In the genomic region with DNA sequence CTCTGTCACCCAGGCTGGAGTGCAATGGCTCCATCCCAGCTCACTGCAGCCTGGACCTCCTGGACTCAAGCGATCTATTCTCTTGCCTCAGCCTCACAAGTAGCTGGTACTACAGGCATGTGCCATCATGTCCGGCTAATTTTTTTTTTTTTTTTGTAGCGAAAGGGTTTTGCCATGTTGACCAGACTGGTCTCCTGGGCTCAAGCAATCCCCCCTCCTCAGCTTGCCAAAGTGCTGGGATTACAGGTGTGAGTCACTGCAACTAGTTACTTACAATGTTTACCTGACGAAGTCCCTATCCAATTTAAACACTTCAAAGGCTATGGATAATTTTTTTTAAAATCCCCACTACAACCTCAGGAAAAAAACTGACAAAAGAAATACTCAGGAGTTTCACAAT, we compare ENCODE assay signal across 11 cellular contexts. TPM values are rescaled to one million over a fixed set of nuclear protein-coding genes. Genes with fewer than 3 reads are reported as not detected.
DNase-seq lines count a peak whose midpoint lies in the region; ATAC-seq, FAIRE-seq and TF ChIP-seq lines count a peak whose summit lies in the region.
"Had no signal": no experiment of that assay in that cellular context is flagged by ENCODE, and none has a peak within 500 bp of the region (broad histone marks: within the 10 kb centered on the region; RNA-seq: fewer than 3 reads in every experiment).

No MANE protein-coding gene starts in this region.

- ATAC-seq in GM12878, result no peak
- no peak for ATAC-seq in natural killer cell treated with Interleukin-12 subunit alpha and Interleukin-12 subunit beta and Interleukin-15 and Interleukin-18, amount 100 ng/mL, for 72 hours
- ATAC-seq in GM18519 (IDR thresholded peaks at IDR 0.05; ENCODE audit: low FRiP score, unreplicated experiment), result no peak
- ATAC-seq in HG03565 (IDR thresholded peaks at IDR 0.05; ENCODE audit: unreplicated experiment), result no peak

- peaks cover 13% of the 10 kb centered on the region for H3K36me3 Mint-ChIP-seq in natural killer cell treated with Interleukin-12 subunit alpha and Interleukin-12 subunit beta and Interleukin-15 and Interleukin-18, amount 100 ng/mL, for 72 hours

- no peaks in the 10 kb centered on the region for H3K9me3 ChIP-seq in ES-I3 (ENCODE audit: control insufficient read depth, insufficient read depth, low read length)
- H3K9me3 ChIP-seq in GM12878 (replicated peaks; ENCODE audit: control insufficient read depth, insufficient read depth, low read length), result no peaks in the 10 kb centered on the region; the same call in 2 of the 3 replicates
- H3K9me3 ChIP-seq: testis had no signal

- TF ChIP-seq EP300 in GM12878 (IDR thresholded peaks at IDR 0.05; ENCODE audit: borderline replicate concordance in 1 of 2, control insufficient read depth in 1 of 2, low read depth in 2 of 2, low read length in 2 of 2), result no peak

- H3K79me2 ChIP-seq in GM12878 (ENCODE audit: control insufficient read depth, insufficient read depth, low read length), result peaks cover 43% of the 10 kb centered on the region

- no peaks in the 10 kb centered on the region for H3K9me3 Mint-ChIP-seq in natural killer cell treated with Interleukin-12 subunit alpha and Interleukin-12 subunit beta and Interleukin-15 and Interleukin-18, amount 100 ng/mL, for 72 hours

- peak overlapping the region; percentile 97 to 100 for H3K27ac Mint-ChIP-seq in natural killer cell treated with Interleukin-12 subunit alpha and Interleukin-12 subunit beta and Interleukin-15 and Interleukin-18, amount 100 ng/mL, for 72 hours

- H4K20me1 ChIP-seq in GM12878 (ENCODE audit: control insufficient read depth, insufficient read depth), result no peaks in the 10 kb centered on the region

- H3K4me3 ChIP-seq in Jurkat, Clone E6-1 (ENCODE audit: low read length), result peak overlapping the region; percentile 97; the same call in 1 of the 2 replicates
- peak overlapping the region; percentile 76; the same call in 1 of the 2 replicates for H3K4me3 ChIP-seq in GM12878

- peaks cover 24 to 29% of the 10 kb centered on the region in 2 donors for H3K4me1 Mint-ChIP-seq in natural killer cell treated with Interleukin-12 subunit alpha and Interleukin-12 subunit beta and Interleukin-15 and Interleukin-18, amount 100 ng/mL, for 72 hours (ENCODE audit: low read depth in 2 of 2)

- TF ChIP-seq RAD21 in GM12878 (IDR thresholded peaks at IDR 0.05; ENCODE audit: insufficient read depth, low read depth, low read length), result no peak

- in situ Hi-C loops in GM12878 (cut with MboI), result no loop called here

- no TSS peak for BruUV-seq in GM12878 (replicated peaks; lab: Mats Ljungman, UMichigan)

- H2AFZ ChIP-seq in GM12878 (ENCODE audit: control insufficient read depth, low read depth, low read length), result no peak overlapping the region

- POLR2A ChIA-PET in GM12878 (lab: Charles Lee), result interaction anchor here (0.6 to 0.7 kb wide), 2 partner anchors 228 to 405 kb away, joined by 3 read pairs; no protein-coding TSS in a partner anchor

- RAD21 ChIA-PET in GM12878 (lab: Charles Lee; ENCODE audit: unreplicated experiment), result interaction anchor here (0.7 to 4.0 kb wide), 7 partner anchors 17 to 522 kb away, joined by 3 to 21 read pairs (median 4); partner anchors contain the start of genes GLIPR1L1 and PHLDA1

- no peak for FAIRE-seq in GM12878 (lab: Jason Lieb, UNC)

- CTCF ChIA-PET in GM12878 (lab: Yijun Ruan, JAX), result interaction anchor here (1.2 to 6.6 kb wide), 2 partner anchors 17 to 27 kb away, joined by 4 to 137 read pairs; partner anchors contain the start of gene GLIPR1

- H3K4me2 ChIP-seq in GM12878 (ENCODE audit: control insufficient read depth, insufficient read depth), result peak overlapping the region; percentile 80

- 89% methylated on average over 3 of the region's 4 CpGs for WGBS in GM12878 (ENCODE audit: insufficient coverage, insufficient replicate concordance, low lambda C conversion rate, missing lambda C conversion rate)

- no peak for TF ChIP-seq CTCF in GM12878 (IDR thresholded peaks at IDR 0.05 in 2 of 3, conservative IDR thresholded peaks at IDR 0.05 in 1 of 3; ENCODE audit: control insufficient read depth in 2 of 3, extremely low read depth in 1 of 3, insufficient read depth in 1 of 3, low read depth in 3 of 3, low read length in 3 of 3)

- TF ChIP-seq POLR2A in GM12878 (IDR thresholded peaks at IDR 0.05; ENCODE audit: low read depth, low read length), result no peak

- no peak overlapping the region for H3K27ac ChIP-seq in GM12878 (ENCODE audit: control insufficient read depth, insufficient read depth)
- H3K27ac ChIP-seq: testis had no signal

- SMC1A ChIA-PET in GM12878 (lab: Charles Lee; ENCODE audit: uncharacterized antibody, unreplicated experiment), result interaction anchor here (0.7 to 3.8 kb wide), 4 partner anchors 18 to 1078 kb away, joined by 3 to 58 read pairs (median 11); partner anchors contain the start of gene GLIPR1

- intact Hi-C loops in GM12878 (cut with micrococcal nuclease; ENCODE audit: unreplicated experiment), result loop anchor here (5.0 kb wide), 4 partner anchors 72 to 1048 kb away; partner anchors contain the start of genes BBS10, OSBPL8 and PHLDA1

- H3K9ac ChIP-seq in ES-I3 (ENCODE audit: low read depth, low read length) (peak overlapping the region; percentile 82; the same call in 1 of the 2 replicates), GM12878 (ENCODE audit: control insufficient read depth, insufficient read depth, low read length) (no peak overlapping the region)

- H3K4me1 ChIP-seq in ES-I3 (ENCODE audit: insufficient read depth, low read length) (peaks cover 9% of the 10 kb centered on the region), GM12878 (ENCODE audit: control insufficient read depth, insufficient read depth, low read length) (no peaks in the 10 kb centered on the region; the same call in 1 of the 2 replicates)

- H3K36me3 ChIP-seq in ES-I3 (ENCODE audit: insufficient read depth, low read length) (no peaks in the 10 kb centered on the region), GM12878 (ENCODE audit: control insufficient read depth in 2 of 2, insufficient read depth in 2 of 2, low read length in 1 of 2) (peaks cover 0 to 11% of the 10 kb centered on the region in 2 experiments; a peak in 1 of 4 replicates)

- DNase-seq in Jurkat, Clone E6-1 (ENCODE audit: low read depth, low spot score), result no peak
- no peak for DNase-seq in GM12878 (ENCODE audit: low read depth, low spot score)
- DNase-seq in natural killer cell treated with Interleukin-12 subunit alpha and Interleukin-12 subunit beta and Interleukin-15 and Interleukin-18, amount 100 ng/mL, for 72 hours (ENCODE audit: low spot score), result no peak
- no peak for DNase-seq in NCI-H446 treated with DMSO at 0.1 percent for 48 hours (lab: John Stamatoyannopoulos, UW)
- no peak for DNase-seq in stimulated activated CD4-positive, alpha-beta T cell treated with anti-CD3 and anti-CD28 coated beads, Interleukin-15, amount 100 ng/mL, for 24 hours
- DNase-seq: nucleus accumbens, SHP77 treated with DMSO at 0.1 percent for 48 hours, testis had no signal

- H3K4me3 Mint-ChIP-seq in natural killer cell treated with Interleukin-12 subunit alpha and Interleukin-12 subunit beta and Interleukin-15 and Interleukin-18, amount 100 ng/mL, for 72 hours, result peak overlapping the region; percentile 99

- no peaks in the 10 kb centered on the region for H3K27me3 ChIP-seq in GM12878 (replicated peaks in 1 of 2; ENCODE audit: control insufficient read depth in 2 of 2, insufficient read depth in 2 of 2, low read length in 1 of 2)
- H3K27me3 ChIP-seq: testis had no signal

- no peaks in the 10 kb centered on the region for H3K27me3 Mint-ChIP-seq in natural killer cell treated with Interleukin-12 subunit alpha and Interleukin-12 subunit beta and Interleukin-15 and Interleukin-18, amount 100 ng/mL, for 72 hours

RNA-seq across cellular contexts. Expression of gene KRR1, which starts 1.8 kb away (rescaled TPM):
- 87.3 TPM for polyA plus RNA-seq in Jurkat, Clone E6-1 (2012; ENCODE audit: insufficient read depth, insufficient read length)
- 107 and 113 TPM in 2 replicates for total RNA-seq in GM12878 (2013; cell fraction: nucleolus; rRNA removed)
- total RNA-seq in GM12878 (2014; rRNA removed) (29.6 and 40.7 TPM in 2 replicates), GM12878 (2014; rRNA removed; fragmentation: Illumina TruSeq; extraction: Trizol) (98.4 and 103 TPM in 2 replicates), GM12878 (2021) (69.8 and 73.1 TPM in 2 replicates)
- 25.6 TPM for polyA plus RNA-seq in GM12878 (2011; ENCODE audit: low read depth)
- polyA plus RNA-seq in GM12878 (2011; rRNA removed) (61.6 and 119 TPM in 2 replicates), GM12878 (2014; fragmentation: Illumina TruSeq; extraction: Trizol) (76.1 and 89.3 TPM in 2 replicates), GM12878 (2014; fragmentation: Nextera tagmentation; extraction: Ambion mirVana) (10 to 100 TPM; 74.4 to 81.0 TPM), GM12878 (2014; rRNA removed) (44.0 and 62.1 TPM in 2 replicates), GM12878 (2016; fragmentation: Nextera tagmentation; extraction: Ambion mirVana) (10 to 100 TPM; 80.9 to 85.7 TPM)
- polyA plus RNA-seq in GM12878 (2011; cell fraction: cytosol; rRNA removed), result 10.9 and 13.6 TPM in 2 replicates
- 50.4 and 53.7 TPM in 2 replicates for polyA plus RNA-seq in GM12878 (2011; cell fraction: nucleus; rRNA removed)
- 35.8 and 43.2 TPM in 2 replicates for polyA plus RNA-seq in GM12878 (2012)
- 25.9 and 46.3 TPM in 2 replicates for polyA minus RNA-seq in GM12878 (2011; rRNA and poly(A)+ RNA removed)
- polyA minus RNA-seq in GM12878 (2011; cell fraction: cytosol; rRNA and poly(A)+ RNA removed), result 10.6 and 14.0 TPM in 2 replicates
- 46.4 and 62.6 TPM in 2 replicates for polyA minus RNA-seq in GM12878 (2011; cell fraction: nucleus; rRNA and poly(A)+ RNA removed)
- 10 to 100 TPM; 64.4 to 96.4 TPM for total RNA-seq in natural killer cell treated with Interleukin-12 subunit alpha and Interleukin-12 subunit beta and Interleukin-15 and Interleukin-18, amount 100 ng/mL, for 72 hours

RNA-seq across cellular contexts. Expression of gene GLIPR1, which starts 29.1 kb away (rescaled TPM):
- polyA plus RNA-seq in Jurkat, Clone E6-1 (2012; ENCODE audit: insufficient read depth, insufficient read length), result 11.2 TPM
- total RNA-seq in GM12878 (2013; cell fraction: nucleolus; rRNA removed), result 49.4 and 55.8 TPM in 2 replicates
- total RNA-seq in GM12878 (2014; rRNA removed) (18.2 and 25.6 TPM in 2 replicates), GM12878 (2014; rRNA removed; fragmentation: Illumina TruSeq; extraction: Trizol) (20.5 and 22.4 TPM in 2 replicates), GM12878 (2021) (27.9 and 32.9 TPM in 2 replicates)
- polyA plus RNA-seq in GM12878 (2011; ENCODE audit: low read depth), result 9.4 TPM
- polyA plus RNA-seq in GM12878 (2011; rRNA removed) (29.9 and 31.5 TPM in 2 replicates), GM12878 (2014; fragmentation: Illumina TruSeq; extraction: Trizol) (27.8 and 32.2 TPM in 2 replicates), GM12878 (2014; fragmentation: Nextera tagmentation; extraction: Ambion mirVana) (10 to 100 TPM; 39.8 to 62.6 TPM), GM12878 (2014; rRNA removed) (25.7 and 27.5 TPM in 2 replicates), GM12878 (2016; fragmentation: Nextera tagmentation; extraction: Ambion mirVana) (10 to 100 TPM; 37.6 to 39.5 TPM)
- polyA plus RNA-seq in GM12878 (2011; cell fraction: cytosol; rRNA removed), result 16.3 and 19.2 TPM in 2 replicates
- polyA plus RNA-seq in GM12878 (2011; cell fraction: nucleus; rRNA removed), result 14.7 and 16.3 TPM in 2 replicates
- 11.3 and 13.4 TPM in 2 replicates for polyA plus RNA-seq in GM12878 (2012)
- 23.3 and 24.7 TPM in 2 replicates for polyA minus RNA-seq in GM12878 (2011; rRNA and poly(A)+ RNA removed)
- polyA minus RNA-seq in GM12878 (2011; cell fraction: cytosol; rRNA and poly(A)+ RNA removed), result 8.7 and 9.1 TPM in 2 replicates
- polyA minus RNA-seq in GM12878 (2011; cell fraction: nucleus; rRNA and poly(A)+ RNA removed), result 13.2 and 20.0 TPM in 2 replicates
- total RNA-seq in natural killer cell treated with Interleukin-12 subunit alpha and Interleukin-12 subunit beta and Interleukin-15 and Interleukin-18, amount 100 ng/mL, for 72 hours, result 10 to 100 TPM; 47.1 to 48.3 TPM
